In the genomic region with DNA sequence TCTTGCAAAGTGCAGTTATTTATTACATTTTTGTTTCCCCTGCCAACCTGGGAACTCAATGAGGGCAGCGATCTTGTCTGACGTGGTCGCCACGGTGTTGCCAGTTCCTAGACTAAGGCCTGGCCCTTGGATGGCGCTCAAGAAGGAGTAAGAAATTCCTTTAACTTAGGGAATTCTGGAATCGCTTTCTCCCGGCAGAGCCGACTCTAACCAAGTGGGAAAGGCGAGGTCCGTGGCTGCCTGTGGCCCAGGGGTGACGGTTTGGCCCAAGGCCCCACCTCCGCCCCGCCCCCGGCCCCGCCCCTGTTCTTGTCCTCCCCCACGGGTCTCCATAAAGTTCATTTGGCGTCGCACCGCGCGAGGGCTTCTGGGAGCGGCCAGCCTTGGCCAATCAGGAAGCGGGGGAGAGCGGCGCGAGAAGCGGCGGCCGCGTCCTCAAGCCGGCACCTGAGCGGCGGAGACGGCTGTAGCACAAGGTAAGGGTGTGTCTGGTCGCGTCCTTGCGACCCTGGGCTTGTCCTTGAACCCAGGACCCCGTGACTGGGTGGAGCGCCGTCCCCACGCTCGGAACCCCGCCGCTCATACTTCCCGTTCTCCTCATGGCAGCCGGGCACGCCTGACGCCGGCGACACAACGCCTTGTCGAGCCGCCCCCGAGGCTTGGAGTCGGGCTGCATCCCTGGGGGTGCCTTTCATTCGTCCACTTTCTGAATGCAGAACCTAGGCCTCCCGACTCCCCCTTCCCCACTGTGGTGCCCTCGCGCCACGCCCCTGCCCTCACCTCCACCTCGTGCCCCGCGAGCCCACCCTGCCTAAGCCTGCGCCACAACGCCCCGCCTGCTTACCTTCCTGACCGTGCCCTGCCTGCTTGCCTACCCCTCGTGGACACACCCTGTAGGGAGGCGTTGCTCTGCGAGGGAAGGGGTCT, we compare ENCODE assay signal across 1 cellular context.
TF ChIP-seq lines count a peak whose summit lies in the region.

Gene NUP93 (plus strand): TSS at position 394 of the 927 bp plus-strand sequence. CDS start 18,119 bp downstream, outside the sequence.

TF ChIP-seq in HepG2, 621 proteins besides CTCF, POLR2A, EP300 and RAD21 (continued from another document and continues in another):
- TF ChIP-seq THAP8 (CRISPR knock-in tag; IDR thresholded peaks at IDR 0.05; ENCODE audit: borderline replicate concordance): peak; percentile 81; the same call in 1 of the 2 replicates
- no peak for TF ChIP-seq ZNF101 (CRISPR knock-in tag; IDR thresholded peaks at IDR 0.05; ENCODE audit: borderline replicate concordance, low read depth)
- TF ChIP-seq MYNN (CRISPR knock-in tag; IDR thresholded peaks at IDR 0.05; ENCODE audit: low read depth): no peak; the same call in 1 of the 2 replicates
- TF ChIP-seq ZNF253 (CRISPR knock-in tag; IDR thresholded peaks at IDR 0.05; ENCODE audit: borderline replicate concordance): no peak
- no peak; the same call in 1 of the 2 replicates for TF ChIP-seq ZNF260 (CRISPR knock-in tag; IDR thresholded peaks at IDR 0.05; ENCODE audit: borderline replicate concordance, low read depth)
- no peak for TF ChIP-seq SSRP1 (CRISPR knock-in tag; IDR thresholded peaks at IDR 0.05)
- peak; percentile 78; the same call in 1 of the 2 replicates for TF ChIP-seq ZNF335 (CRISPR knock-in tag; IDR thresholded peaks at IDR 0.05)
- 0 out of 2 replicates have a peak, but pooled peaks have one; percentile 24 for TF ChIP-seq KLF11 (CRISPR knock-in tag; IDR thresholded peaks at IDR 0.05)
- TF ChIP-seq ZNF547 (CRISPR knock-in tag; IDR thresholded peaks at IDR 0.05): peak; percentile 72
- peak; percentile 85 for TF ChIP-seq ZNF574 (CRISPR knock-in tag; IDR thresholded peaks at IDR 0.05)
- peak; percentile 85; the same call in 1 of the 2 replicates for TF ChIP-seq HOXA3 (CRISPR knock-in tag; IDR thresholded peaks at IDR 0.05)
- peak; percentile 68; the same call in 1 of the 2 replicates for TF ChIP-seq RFXANK (CRISPR knock-in tag; IDR thresholded peaks at IDR 0.05)
- TF ChIP-seq PRDM10 (CRISPR knock-in tag; IDR thresholded peaks at IDR 0.05; ENCODE audit: low read depth): peak; percentile 51
- no peak for TF ChIP-seq NR2F6 (IDR thresholded peaks at IDR 0.05)
- peak; percentile 49; the same call in 1 of the 2 replicates for TF ChIP-seq NR2F6 (CRISPR knock-in tag; IDR thresholded peaks at IDR 0.05)
- TF ChIP-seq ZNF124 (CRISPR knock-in tag; IDR thresholded peaks at IDR 0.05): peak; percentile 89
- no peak for TF ChIP-seq CCDC6 (CRISPR knock-in tag; IDR thresholded peaks at IDR 0.05)
- TF ChIP-seq NR0B2 (CRISPR knock-in tag; IDR thresholded peaks at IDR 0.05): peak; percentile 68
- no peak for TF ChIP-seq ZBTB8A (CRISPR knock-in tag; IDR thresholded peaks at IDR 0.05; ENCODE audit: borderline replicate concordance, low read depth)
- TF ChIP-seq ZNF569 (CRISPR knock-in tag; IDR thresholded peaks at IDR 0.05; ENCODE audit: borderline replicate concordance): no peak
- TF ChIP-seq ZFP90 (CRISPR knock-in tag; IDR thresholded peaks at IDR 0.05; ENCODE audit: borderline replicate concordance): peak; percentile 87; the same call in 1 of the 2 replicates
- TF ChIP-seq TBX3 (IDR thresholded peaks at IDR 0.05; ENCODE audit: borderline replicate concordance): peak; percentile 54; the same call in 1 of the 2 replicates
- TF ChIP-seq, protein P1, sequence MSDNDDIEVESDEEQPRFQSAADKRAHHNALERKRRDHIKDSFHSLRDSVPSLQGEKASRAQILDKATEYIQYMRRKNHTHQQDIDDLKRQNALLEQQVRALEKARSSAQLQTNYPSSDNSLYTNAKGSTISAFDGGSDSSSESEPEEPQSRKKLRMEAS (IDR thresholded peaks at IDR 0.05): peak; percentile 95
- TF ChIP-seq RFX5 (IDR thresholded peaks at IDR 0.05; ENCODE audit: low read depth, low read length): no peak
- peak; percentile 54; the same call in 1 of the 2 replicates for TF ChIP-seq GATA4 (IDR thresholded peaks at IDR 0.05; ENCODE audit: borderline replicate concordance, low read depth)
- TF ChIP-seq, protein P2, sequence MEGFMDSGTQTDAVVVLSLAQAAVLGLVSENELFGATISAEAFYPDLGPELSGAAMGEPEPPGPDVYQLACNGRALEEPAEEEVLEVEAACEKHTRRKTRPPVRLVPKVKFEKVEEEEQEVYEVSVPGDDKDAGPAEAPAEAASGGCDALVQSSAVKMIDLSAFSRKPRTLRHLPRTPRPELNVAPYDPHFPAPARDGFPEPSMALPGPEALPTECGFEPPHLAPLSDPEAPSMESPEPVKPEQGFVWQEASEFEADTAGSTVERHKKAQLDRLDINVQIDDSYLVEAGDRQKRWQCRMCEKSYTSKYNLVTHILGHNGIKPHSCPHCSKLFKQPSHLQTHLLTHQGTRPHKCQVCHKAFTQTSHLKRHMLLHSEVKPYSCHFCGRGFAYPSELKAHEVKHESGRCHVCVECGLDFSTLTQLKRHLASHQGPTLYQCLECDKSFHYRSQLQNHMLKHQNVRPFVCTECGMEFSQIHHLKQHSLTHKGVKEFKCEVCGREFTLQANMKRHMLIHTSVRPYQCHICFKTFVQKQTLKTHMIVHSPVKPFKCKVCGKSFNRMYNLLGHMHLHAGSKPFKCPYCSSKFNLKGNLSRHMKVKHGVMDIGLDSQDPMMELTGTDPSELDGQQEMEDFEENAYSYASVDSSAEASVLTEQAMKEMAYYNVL (CRISPR knock-in tag; IDR thresholded peaks at IDR 0.05; ENCODE audit: borderline replicate concordance): peak; percentile 56; the same call in 1 of the 2 replicates
- TF ChIP-seq ZBTB38 (CRISPR knock-in tag; IDR thresholded peaks at IDR 0.05): peak; percentile 91; the same call in 1 of the 2 replicates
- TF ChIP-seq ZNF567 (CRISPR knock-in tag; IDR thresholded peaks at IDR 0.05; ENCODE audit: borderline replicate concordance): no peak
- TF ChIP-seq FIP1L1 (IDR thresholded peaks at IDR 0.05; ENCODE audit: borderline replicate concordance, insufficient read depth, low read depth, low read length): no peak
- TF ChIP-seq ZNF205 (CRISPR knock-in tag; IDR thresholded peaks at IDR 0.05): no peak; the same call in 1 of the 2 replicates
- TF ChIP-seq JUN (CRISPR knock-in tag; IDR thresholded peaks at IDR 0.05): no peak
- TF ChIP-seq, protein P3, sequence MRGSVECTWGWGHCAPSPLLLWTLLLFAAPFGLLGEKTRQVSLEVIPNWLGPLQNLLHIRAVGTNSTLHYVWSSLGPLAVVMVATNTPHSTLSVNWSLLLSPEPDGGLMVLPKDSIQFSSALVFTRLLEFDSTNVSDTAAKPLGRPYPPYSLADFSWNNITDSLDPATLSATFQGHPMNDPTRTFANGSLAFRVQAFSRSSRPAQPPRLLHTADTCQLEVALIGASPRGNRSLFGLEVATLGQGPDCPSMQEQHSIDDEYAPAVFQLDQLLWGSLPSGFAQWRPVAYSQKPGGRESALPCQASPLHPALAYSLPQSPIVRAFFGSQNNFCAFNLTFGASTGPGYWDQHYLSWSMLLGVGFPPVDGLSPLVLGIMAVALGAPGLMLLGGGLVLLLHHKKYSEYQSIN (CRISPR knock-in tag; IDR thresholded peaks at IDR 0.05; ENCODE audit: borderline replicate concordance): no peak
- 0 out of 2 replicates have a peak, but pooled peaks have one; percentile 26 for TF ChIP-seq MEF2D (CRISPR knock-in tag; IDR thresholded peaks at IDR 0.05)
- 0 out of 2 replicates have a peak, but pooled peaks have one; percentile 74 for TF ChIP-seq NR1H2 (CRISPR knock-in tag; IDR thresholded peaks at IDR 0.05; ENCODE audit: borderline replicate concordance, low read depth)
- TF ChIP-seq, protein P4, sequence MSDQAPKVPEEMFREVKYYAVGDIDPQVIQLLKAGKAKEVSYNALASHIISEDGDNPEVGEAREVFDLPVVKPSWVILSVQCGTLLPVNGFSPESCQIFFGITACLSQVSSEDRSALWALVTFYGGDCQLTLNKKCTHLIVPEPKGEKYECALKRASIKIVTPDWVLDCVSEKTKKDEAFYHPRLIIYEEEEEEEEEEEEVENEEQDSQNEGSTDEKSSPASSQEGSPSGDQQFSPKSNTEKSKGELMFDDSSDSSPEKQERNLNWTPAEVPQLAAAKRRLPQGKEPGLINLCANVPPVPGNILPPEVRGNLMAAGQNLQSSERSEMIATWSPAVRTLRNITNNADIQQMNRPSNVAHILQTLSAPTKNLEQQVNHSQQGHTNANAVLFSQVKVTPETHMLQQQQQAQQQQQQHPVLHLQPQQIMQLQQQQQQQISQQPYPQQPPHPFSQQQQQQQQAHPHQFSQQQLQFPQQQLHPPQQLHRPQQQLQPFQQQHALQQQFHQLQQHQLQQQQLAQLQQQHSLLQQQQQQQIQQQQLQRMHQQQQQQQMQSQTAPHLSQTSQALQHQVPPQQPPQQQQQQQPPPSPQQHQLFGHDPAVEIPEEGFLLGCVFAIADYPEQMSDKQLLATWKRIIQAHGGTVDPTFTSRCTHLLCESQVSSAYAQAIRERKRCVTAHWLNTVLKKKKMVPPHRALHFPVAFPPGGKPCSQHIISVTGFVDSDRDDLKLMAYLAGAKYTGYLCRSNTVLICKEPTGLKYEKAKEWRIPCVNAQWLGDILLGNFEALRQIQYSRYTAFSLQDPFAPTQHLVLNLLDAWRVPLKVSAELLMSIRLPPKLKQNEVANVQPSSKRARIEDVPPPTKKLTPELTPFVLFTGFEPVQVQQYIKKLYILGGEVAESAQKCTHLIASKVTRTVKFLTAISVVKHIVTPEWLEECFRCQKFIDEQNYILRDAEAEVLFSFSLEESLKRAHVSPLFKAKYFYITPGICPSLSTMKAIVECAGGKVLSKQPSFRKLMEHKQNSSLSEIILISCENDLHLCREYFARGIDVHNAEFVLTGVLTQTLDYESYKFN (CRISPR knock-in tag; conservative IDR thresholded peaks at IDR 0.05): no peak; the same call in none of the 2 replicates
- TF ChIP-seq HMG20A (CRISPR knock-in tag; IDR thresholded peaks at IDR 0.05; ENCODE audit: borderline replicate concordance): no peak
- peak; percentile 78 for TF ChIP-seq CBX1 (IDR thresholded peaks at IDR 0.05; ENCODE audit: low read depth)
- TF ChIP-seq ZNF616 (CRISPR knock-in tag; IDR thresholded peaks at IDR 0.05; ENCODE audit: low read depth): 0 out of 2 replicates have a peak, but pooled peaks have one; percentile 35
- TF ChIP-seq ZBTB39 (CRISPR knock-in tag; IDR thresholded peaks at IDR 0.05): no peak
